ENCODE assay signal across 8 cellular contexts in genomic region chr19:45767410-45767880, GRCh38. TPM values are rescaled to one million over a fixed set of nuclear protein-coding genes. Genes with fewer than 3 reads are reported as not detected.
DNase-seq lines count a peak whose midpoint lies in the region; ATAC-seq and TF ChIP-seq lines count a peak whose summit lies in the region.

No MANE protein-coding gene starts in this region.

- H3K27me3 Mint-ChIP-seq in brain, result peaks cover 6% of the 10 kb centered on the region
- H3K27me3 Mint-ChIP-seq in stimulated activated memory B cell treated with anti-CD40 and anti-IgM and Interleukin-4, amounts not matched to agents 10 μg/mL and 1 μg/mL and 100 μg/mL, for 72 hours, result peaks cover 33% of the 10 kb centered on the region

- peak overlapping the region; percentile 84 to 97 (median 92) for H3K4me3 Mint-ChIP-seq in brain
- peak overlapping the region; percentile 73 for H3K4me3 Mint-ChIP-seq in stimulated activated memory B cell treated with anti-CD40 and anti-IgM and Interleukin-4, amounts not matched to agents 10 μg/mL and 1 μg/mL and 100 μg/mL, for 72 hours

- H3K4me1 Mint-ChIP-seq in brain, result peaks cover 33% of the 10 kb centered on the region
- H3K4me1 Mint-ChIP-seq in stimulated activated memory B cell treated with anti-CD40 and anti-IgM and Interleukin-4, amounts not matched to agents 10 μg/mL and 1 μg/mL and 100 μg/mL, for 72 hours, result peaks cover 40% of the 10 kb centered on the region

- peaks cover 4% of the 10 kb centered on the region for H3K36me3 Mint-ChIP-seq in brain
- H3K36me3 Mint-ChIP-seq in stimulated activated memory B cell treated with anti-CD40 and anti-IgM and Interleukin-4, amounts not matched to agents 10 μg/mL and 1 μg/mL and 100 μg/mL, for 72 hours, result no peaks in the 10 kb centered on the region

- ATAC-seq in stimulated activated memory B cell treated with anti-CD40 and anti-IgM and Interleukin-4, amounts not matched to agents 10 μg/mL and 1 μg/mL and 100 μg/mL, for 72 hours, result no peak
- no peak for ATAC-seq in HG03159 (IDR thresholded peaks at IDR 0.05; ENCODE audit: unreplicated experiment)

- H3K27ac Mint-ChIP-seq in brain, result peak overlapping the region; percentile 84 to 98 (median 93)
- H3K27ac Mint-ChIP-seq in stimulated activated memory B cell treated with anti-CD40 and anti-IgM and Interleukin-4, amounts not matched to agents 10 μg/mL and 1 μg/mL and 100 μg/mL, for 72 hours, result no peak overlapping the region

- TF ChIP-seq POLR2A in NB4 (IDR thresholded peaks at IDR 0.05; ENCODE audit: extremely low read depth, insufficient read length), result no peak

- H3K4me3 ChIP-seq in NB4 (ENCODE audit: low read depth, low read length), result peak overlapping the region; percentile 53

- peaks cover 0 to 15% (median 0%) of the 10 kb centered on the region in 5 experiments for H3K9me3 Mint-ChIP-seq in brain
- H3K9me3 Mint-ChIP-seq in stimulated activated memory B cell treated with anti-CD40 and anti-IgM and Interleukin-4, amounts not matched to agents 10 μg/mL and 1 μg/mL and 100 μg/mL, for 72 hours, result no peaks in the 10 kb centered on the region

- TF ChIP-seq CTCF in NB4 (IDR thresholded peaks at IDR 0.05; ENCODE audit: low read depth, low read length) (no peak), brain (conservative IDR thresholded peaks at IDR 0.05) (no peak)

- DNase-seq in EL (peak; percentile 86), NB4 (ENCODE audit: low read depth) (peak; percentile 65), iris pigment epithelial cell (ENCODE audit: low read depth) (peak; percentile 92), NCI-H1048 (lab: John Stamatoyannopoulos, UW) (no peak), UCSD-AML1 (lab: John Stamatoyannopoulos, UW; ENCODE audit: unreplicated experiment) (no peak)

RNA-seq across cellular contexts. Expression of gene SIX5, which starts 1.6 kb away (rescaled TPM):
- polyA plus RNA-seq in brain (ENCODE audit: insufficient read depth, low read depth, low replicate concordance), result 4.5 TPM

RNA-seq across cellular contexts. Expression of gene DMPK, which starts 14.8 kb away (rescaled TPM):
- 30.7 TPM for polyA plus RNA-seq in brain (ENCODE audit: insufficient read depth, low read depth, low replicate concordance)

RNA-seq across cellular contexts. Expression of gene DMWD, which starts 25.2 kb away (rescaled TPM):
- polyA plus RNA-seq in brain (ENCODE audit: insufficient read depth, low read depth, low replicate concordance), result 36.3 TPM

RNA-seq across cellular contexts. Expression of gene MEIOSIN, which starts 34.2 kb away (rescaled TPM):
- polyA plus RNA-seq in brain (ENCODE audit: insufficient read depth, low read depth, low replicate concordance), result not detected

RNA-seq across cellular contexts. Expression of gene FBXO46, which starts 36.7 kb away (rescaled TPM):
- 11.1 TPM for polyA plus RNA-seq in brain (ENCODE audit: insufficient read depth, low read depth, low replicate concordance)

Comparison
In these comparisons a context has a peak if more than half of its experiments do, and no peak if none do; other contexts are left out.
1. DNase-seq: peak in EL (single experiment), NB4 (single experiment) and iris pigment epithelial cell (single experiment); none in NCI-H1048 (single experiment) and UCSD-AML1 (single experiment).